22 cellular contexts compared by ENCODE assay signal in genomic region chr10:9076066-9076465, GRCh38.
"Had no signal": no experiment of that assay in that cellular context is flagged by ENCODE, and none has a peak within 500 bp of the region (broad histone marks: within the 10 kb centered on the region; RNA-seq: fewer than 3 reads in every experiment).

No MANE protein-coding gene starts in this region.

- DNase-seq: cerebellar nuclear complex; effector memory CD8-positive, alpha-beta T cell; foreskin keratinocyte; kidney; left cardiac atrium; left ventricle myocardium inferior; lower lobe of right lung; natural killer cell; ovary; right cardiac atrium; small intestine; stomach; substantia nigra; transverse colon had no signal

- H3K27ac Mint-ChIP-seq: dendritic cell treated with granulocyte-macrophage colony-stimulating factor and Interleukin-4, amounts not matched to agents 40 ng/mL and 50 ng/mL, for 4 days; effector memory CD8-positive, alpha-beta T cell; memory B cell; mesothelial cell of epicardium; natural killer cell; neural progenitor cell had no signal

- H3K9me3 Mint-ChIP-seq: dendritic cell treated with granulocyte-macrophage colony-stimulating factor and Interleukin-4, amounts not matched to agents 40 ng/mL and 50 ng/mL, for 4 days; neural progenitor cell had no signal

- H3K36me3 Mint-ChIP-seq: mesothelial cell of epicardium, natural killer cell, neural progenitor cell had no signal

- H3K4me3 Mint-ChIP-seq: dendritic cell treated with granulocyte-macrophage colony-stimulating factor and Interleukin-4, amounts not matched to agents 40 ng/mL and 50 ng/mL, for 4 days; effector memory CD8-positive, alpha-beta T cell; memory B cell; mesothelial cell of epicardium; natural killer cell; neural progenitor cell had no signal

- H3K27ac ChIP-seq: epithelial cell of prostate, esophagus muscularis mucosa, foreskin keratinocyte, hepatocyte, left ventricle myocardium inferior, lower lobe of right lung, neural progenitor cell, ovary, stomach, thoracic aorta, transverse colon had no signal

- H3K27me3 Mint-ChIP-seq: dendritic cell treated with granulocyte-macrophage colony-stimulating factor and Interleukin-4, amounts not matched to agents 40 ng/mL and 50 ng/mL, for 4 days had no signal

- H3K4me1 Mint-ChIP-seq: memory B cell, mesothelial cell of epicardium, natural killer cell, neural progenitor cell had no signal

- ATAC-seq: effector memory CD8-positive, alpha-beta T cell; foreskin keratinocyte; left cardiac atrium; lower lobe of right lung; natural killer cell; right cardiac atrium had no signal
